In genomic region chr5:83538788-83539535, GRCh38 we compare ENCODE assay signal across 12 cellular contexts.
DNase-seq lines count a peak whose midpoint lies in the region; ATAC-seq and TF ChIP-seq lines count a peak whose summit lies in the region.
"Had no signal": no experiment of that assay in that cellular context is flagged by ENCODE, and none has a peak within 500 bp of the region (broad histone marks: within the 10 kb centered on the region; RNA-seq: fewer than 3 reads in every experiment).

No MANE protein-coding gene starts in this region.

- peak; percentile 75 for ATAC-seq in GM18873 (IDR thresholded peaks at IDR 0.05; ENCODE audit: low FRiP score, unreplicated experiment)
- ATAC-seq in GM21723 (IDR thresholded peaks at IDR 0.05; ENCODE audit: unreplicated experiment): peak; percentile 82
- peak; percentile 88 for ATAC-seq in HG03432 (IDR thresholded peaks at IDR 0.05; ENCODE audit: unreplicated experiment)
- ATAC-seq in aorta (ENCODE audit: low FRiP score): no peak
- ATAC-seq: K562 had no signal

- H2AFZ ChIP-seq in neural progenitor cell (replicated peaks): no peak overlapping the region

- peak overlapping the region; percentile 68 for H3K4me3 Mint-ChIP-seq in dendritic cell treated with granulocyte-macrophage colony-stimulating factor and Interleukin-4, amounts not matched to agents 40 ng/mL and 50 ng/mL, for 4 days
- no peak overlapping the region for H3K4me3 Mint-ChIP-seq in neural progenitor cell

- no peaks in the 10 kb centered on the region for H3K79me2 ChIP-seq in neural progenitor cell (ENCODE audit: low read depth)

- WGBS in aorta, 2 donors: 93 to 96% methylated on average over 4 of the region's 4 CpGs

- peak overlapping the region; percentile 90 for H3K27ac Mint-ChIP-seq in dendritic cell treated with granulocyte-macrophage colony-stimulating factor and Interleukin-4, amounts not matched to agents 40 ng/mL and 50 ng/mL, for 4 days
- H3K27ac Mint-ChIP-seq in neural progenitor cell: no peak overlapping the region

- DNase-seq in aorta (no peak), GM19238 (ENCODE audit: insufficient read length, low spot score) (no peak), hippocampal formation (lab: John Stamatoyannopoulos, UW) (no peak), neural progenitor cell (ENCODE audit: low spot score) (no peak)
- DNase-seq: activated effector memory CD4-positive, alpha-beta T cell treated with anti-CD3 and anti-CD28 coated beads, Interleukin-2, amount 50 U/mL, for 16 hours; left ventricle myocardium superior had no signal

- H3K4me3 ChIP-seq in aorta (ENCODE audit: low read length in 2 of 2) (no peak overlapping the region), neural progenitor cell (no peak overlapping the region)
- H3K4me3 ChIP-seq: K562 had no signal

- no peaks in the 10 kb centered on the region for H3K27me3 Mint-ChIP-seq in dendritic cell treated with granulocyte-macrophage colony-stimulating factor and Interleukin-4, amounts not matched to agents 40 ng/mL and 50 ng/mL, for 4 days
- peaks cover 4% of the 10 kb centered on the region for H3K27me3 Mint-ChIP-seq in neural progenitor cell (ENCODE audit: insufficient read depth, low read depth)

- H3K9ac ChIP-seq in neural progenitor cell: no peak overlapping the region

- H3K27me3 ChIP-seq in aorta (ENCODE audit: control insufficient read depth in 1 of 2, insufficient read depth in 2 of 2, low read length in 1 of 2) (no peaks in the 10 kb centered on the region), neural progenitor cell (no peaks in the 10 kb centered on the region)

- peaks cover 42% of the 10 kb centered on the region for H3K4me1 Mint-ChIP-seq in dendritic cell treated with granulocyte-macrophage colony-stimulating factor and Interleukin-4, amounts not matched to agents 40 ng/mL and 50 ng/mL, for 4 days (ENCODE audit: low read depth)
- no peaks in the 10 kb centered on the region for H3K4me1 Mint-ChIP-seq in neural progenitor cell

- H3K27ac ChIP-seq in aorta (ENCODE audit: low read depth in 1 of 2, low read length in 2 of 2) (no peak overlapping the region), neural progenitor cell (no peak overlapping the region)
- H3K27ac ChIP-seq: epithelial cell of prostate had no signal

- intact Hi-C loops in dendritic cell treated with granulocyte-macrophage colony-stimulating factor and Interleukin-4, amounts not matched to agents 40 ng/mL and 50 ng/mL, for 4 days (cut with micrococcal nuclease): no loop called here
- intact Hi-C loops in aorta (cut with DNase I): no loop called here

- no peak overlapping the region for H3K4me2 ChIP-seq in neural progenitor cell

- H3K9me3 Mint-ChIP-seq in dendritic cell treated with granulocyte-macrophage colony-stimulating factor and Interleukin-4, amounts not matched to agents 40 ng/mL and 50 ng/mL, for 4 days: no peaks in the 10 kb centered on the region
- H3K9me3 Mint-ChIP-seq in neural progenitor cell: peaks cover 9% of the 10 kb centered on the region

- no peaks in the 10 kb centered on the region for H4K20me1 ChIP-seq in neural progenitor cell (ENCODE audit: low read depth)

- H3F3A ChIP-seq in neural progenitor cell (ENCODE audit: low read depth): no peaks in the 10 kb centered on the region

- no peaks in the 10 kb centered on the region for H3K4me1 ChIP-seq in aorta (ENCODE audit: control insufficient read depth in 1 of 2, insufficient read depth in 2 of 2, low read length in 2 of 2)
- H3K4me1 ChIP-seq in neural progenitor cell: no peaks in the 10 kb centered on the region

- H3K36me3 ChIP-seq in aorta (ENCODE audit: control insufficient read depth in 1 of 2, insufficient read depth in 2 of 2, low read length in 1 of 2) (peaks cover 5 to 14% of the 10 kb centered on the region in 2 donors), neural progenitor cell (peaks cover 5% of the 10 kb centered on the region)

- peaks cover 7% of the 10 kb centered on the region for H3K36me3 Mint-ChIP-seq in dendritic cell treated with granulocyte-macrophage colony-stimulating factor and Interleukin-4, amounts not matched to agents 40 ng/mL and 50 ng/mL, for 4 days (ENCODE audit: low read depth)
- H3K36me3 Mint-ChIP-seq in neural progenitor cell: peaks cover 73% of the 10 kb centered on the region

- H3K9me3 ChIP-seq in aorta (ENCODE audit: control insufficient read depth, low read length): no peaks in the 10 kb centered on the region
- no peaks in the 10 kb centered on the region for H3K9me3 ChIP-seq in neural progenitor cell (ENCODE audit: low read depth)

- no peak for TF ChIP-seq CTCF in neural progenitor cell (IDR thresholded peaks at IDR 0.05)
